8 cellular contexts compared by ENCODE assay signal in the genomic region with DNA sequence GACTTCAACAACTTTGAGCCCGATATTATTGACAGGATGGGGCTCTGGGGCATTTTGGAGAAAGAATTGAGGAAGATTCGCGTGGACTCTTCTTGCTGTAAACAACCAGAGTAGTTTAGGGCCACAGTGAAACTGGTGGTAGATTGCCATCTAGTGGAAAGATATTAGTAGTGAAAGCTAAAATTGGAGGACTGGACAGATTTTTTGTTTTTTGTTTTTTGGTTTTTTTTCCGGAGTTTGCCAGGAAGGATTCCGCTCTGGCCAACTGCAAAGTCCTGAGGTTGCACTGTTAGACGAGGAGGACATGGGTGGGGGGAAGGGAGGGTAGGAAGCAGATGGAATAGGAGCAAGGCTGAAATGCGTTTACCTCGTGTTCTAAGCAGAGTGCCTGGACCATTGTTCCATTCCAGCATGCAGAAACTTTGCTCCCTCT. TPM values are rescaled to one million over a fixed set of nuclear protein-coding genes. Genes with fewer than 3 reads are reported as not detected.
DNase-seq lines count a peak whose midpoint lies in the region; ATAC-seq and TF ChIP-seq lines count a peak whose summit lies in the region.

No MANE protein-coding gene starts in this region.

- H3K36me3 Mint-ChIP-seq in activated naive CD4-positive, alpha-beta T cell treated with anti-CD3 and anti-CD28 coated beads, Interleukin-2, amount 10 ng/mL, durations not matched to agents 7 days and 5 days, result no peaks in the 10 kb centered on the region
- H3K36me3 Mint-ChIP-seq in T-helper 1 cell treated with Interleukin-12 subunit alpha and Interleukin-12 subunit beta and Interleukin-4 antibody, amounts not matched to agents 30 μg/mL and 1 μg/mL, for 36 hours (ENCODE audit: low read depth), result no peaks in the 10 kb centered on the region
- H3K36me3 Mint-ChIP-seq in naive thymus-derived CD8-positive, alpha-beta T cell, result no peaks in the 10 kb centered on the region

- no peak overlapping the region for H3K27ac ChIP-seq in esophagus squamous epithelium

- H3K4me1 Mint-ChIP-seq in activated naive CD4-positive, alpha-beta T cell treated with anti-CD3 and anti-CD28 coated beads, Interleukin-2, amount 10 ng/mL, durations not matched to agents 7 days and 5 days, result peaks cover 4% of the 10 kb centered on the region
- H3K4me1 Mint-ChIP-seq in T-helper 1 cell treated with Interleukin-12 subunit alpha and Interleukin-12 subunit beta and Interleukin-4 antibody, amounts not matched to agents 30 μg/mL and 1 μg/mL, for 36 hours (ENCODE audit: low read depth), result peaks cover 2% of the 10 kb centered on the region
- H3K4me1 Mint-ChIP-seq in naive thymus-derived CD8-positive, alpha-beta T cell, result peaks cover 3 to 6% (median 5%) of the 10 kb centered on the region in 4 donors

- H3K4me3 Mint-ChIP-seq in activated naive CD4-positive, alpha-beta T cell treated with anti-CD3 and anti-CD28 coated beads, Interleukin-2, amount 10 ng/mL, durations not matched to agents 7 days and 5 days, result peak overlapping the region; percentile 7
- peak overlapping the region; percentile 12 for H3K4me3 Mint-ChIP-seq in T-helper 1 cell treated with Interleukin-12 subunit alpha and Interleukin-12 subunit beta and Interleukin-4 antibody, amounts not matched to agents 30 μg/mL and 1 μg/mL, for 36 hours
- peak overlapping the region in 7 of 10 donors; percentile 14 to 67 (median 51) for H3K4me3 Mint-ChIP-seq in naive thymus-derived CD8-positive, alpha-beta T cell

- H3K27me3 ChIP-seq in esophagus squamous epithelium, result no peaks in the 10 kb centered on the region

- peaks cover 9% of the 10 kb centered on the region for H3K27me3 Mint-ChIP-seq in activated naive CD4-positive, alpha-beta T cell treated with anti-CD3 and anti-CD28 coated beads, Interleukin-2, amount 10 ng/mL, durations not matched to agents 7 days and 5 days
- peaks cover 5% of the 10 kb centered on the region for H3K27me3 Mint-ChIP-seq in T-helper 1 cell treated with Interleukin-12 subunit alpha and Interleukin-12 subunit beta and Interleukin-4 antibody, amounts not matched to agents 30 μg/mL and 1 μg/mL, for 36 hours (ENCODE audit: low read depth)
- no peaks in the 10 kb centered on the region for H3K27me3 Mint-ChIP-seq in naive thymus-derived CD8-positive, alpha-beta T cell

- H3K9me3 ChIP-seq in esophagus squamous epithelium, result no peaks in the 10 kb centered on the region

- TF ChIP-seq CTCF in LNCaP clone FGC (IDR thresholded peaks at IDR 0.05; ENCODE audit: control insufficient read depth, extremely low read depth, insufficient read depth) (peak; percentile 70), esophagus squamous epithelium (IDR thresholded peaks at IDR 0.05) (peak; percentile 62 to 81 (median 68))

- CTCF ChIA-PET in activated naive CD4-positive, alpha-beta T cell treated with anti-CD3 and anti-CD28 coated beads, Interleukin-2, amount 10 ng/mL, durations not matched to agents 7 days and 5 days (lab: Charles Lee), result interaction anchor here (0.9 to 2.3 kb wide), 5 partner anchors 8 to 264 kb away, joined by 3 to 8 read pairs (median 5); no protein-coding TSS in a partner anchor

- no peak overlapping the region for H3K27ac Mint-ChIP-seq in activated naive CD4-positive, alpha-beta T cell treated with anti-CD3 and anti-CD28 coated beads, Interleukin-2, amount 10 ng/mL, durations not matched to agents 7 days and 5 days
- H3K27ac Mint-ChIP-seq in T-helper 1 cell treated with Interleukin-12 subunit alpha and Interleukin-12 subunit beta and Interleukin-4 antibody, amounts not matched to agents 30 μg/mL and 1 μg/mL, for 36 hours, result no peak overlapping the region
- H3K27ac Mint-ChIP-seq in naive thymus-derived CD8-positive, alpha-beta T cell, result peak overlapping the region in 3 of 10 donors; percentile 12 to 88 (median 22)

- TF ChIP-seq POLR2A in esophagus squamous epithelium (IDR thresholded peaks at IDR 0.05), result no peak

- peak; percentile 84 for ATAC-seq in GM21786 (IDR thresholded peaks at IDR 0.05; ENCODE audit: unreplicated experiment)
- peak; percentile 67 to 88 for ATAC-seq in naive thymus-derived CD8-positive, alpha-beta T cell

- no peaks in the 10 kb centered on the region for H3K9me3 Mint-ChIP-seq in activated naive CD4-positive, alpha-beta T cell treated with anti-CD3 and anti-CD28 coated beads, Interleukin-2, amount 10 ng/mL, durations not matched to agents 7 days and 5 days
- no peaks in the 10 kb centered on the region for H3K9me3 Mint-ChIP-seq in T-helper 1 cell treated with Interleukin-12 subunit alpha and Interleukin-12 subunit beta and Interleukin-4 antibody, amounts not matched to agents 30 μg/mL and 1 μg/mL, for 36 hours
- H3K9me3 Mint-ChIP-seq in naive thymus-derived CD8-positive, alpha-beta T cell, result no peaks in the 10 kb centered on the region

- POLR2A ChIA-PET in naive thymus-derived CD8-positive, alpha-beta T cell (lab: Charles Lee), result no interaction called here

- H3K36me3 ChIP-seq in esophagus squamous epithelium, result no peaks in the 10 kb centered on the region

- peak; percentile 28 for DNase-seq in activated naive CD4-positive, alpha-beta T cell treated with anti-CD3 and anti-CD28 coated beads, Interleukin-2, amount 10 ng/mL, durations not matched to agents 7 days and 5 days
- DNase-seq in activated naive CD4-positive, alpha-beta T cell treated with anti-CD3 and anti-CD28 coated beads, Interleukin-2, amount 50 U/mL, for 16 hours, result no peak
- peak; percentile 23 for DNase-seq in LNCaP clone FGC (ENCODE audit: low read depth)
- no peak for DNase-seq in esophagus squamous epithelium (lab: John Stamatoyannopoulos, UW)
- peak in 5 of 10 donors; percentile 29 to 68 (median 60) for DNase-seq in naive thymus-derived CD8-positive, alpha-beta T cell
- no peak for DNase-seq in activated effector memory CD4-positive, alpha-beta T cell treated with Interleukin-2 at 50 U/mL for 16 hours

- H3K4me3 ChIP-seq in LNCaP clone FGC (ENCODE audit: low read depth, low read length) (no peak overlapping the region), esophagus squamous epithelium (peak overlapping the region in 2 of 4 donors; percentile 4 to 48)

- peaks cover 0 to 13% (median 0%) of the 10 kb centered on the region in 3 donors for H3K4me1 ChIP-seq in esophagus squamous epithelium

- 3 to 5% methylated on average over 7 to 8 of the region's 8 CpGs for WGBS in esophagus squamous epithelium, 2 donors

- intact Hi-C loops in esophagus squamous epithelium (cut with DNase I), result no loop called here

RNA-seq across cellular contexts. Expression of a gene that starts 11.7 kb away (rescaled TPM):
- total RNA-seq in esophagus squamous epithelium, result not detected
- not detected for total RNA-seq in naive thymus-derived CD8-positive, alpha-beta T cell
- not detected for polyA plus RNA-seq in naive thymus-derived CD8-positive, alpha-beta T cell

RNA-seq across cellular contexts. Expression of a gene that starts 36.6 kb away (rescaled TPM):
- total RNA-seq in esophagus squamous epithelium, result 10 to 100 TPM; 29.2 to 59.3 (median 39.1) TPM
- total RNA-seq in naive thymus-derived CD8-positive, alpha-beta T cell, result 10 to 100 TPM; 11.9 to 12.9 TPM
- polyA plus RNA-seq in naive thymus-derived CD8-positive, alpha-beta T cell, result 1 to 10 TPM in 1 of 3 donors, under 1 TPM in 2; 0.45 to 3.0 (median 0.66) TPM

Comparison
In these comparisons a context has a peak if more than half of its experiments do, and no peak if none do; other contexts are left out.
1. DNase-seq: peak in activated naive CD4-positive, alpha-beta T cell treated with anti-CD3 and anti-CD28 coated beads, Interleukin-2, amount 10 ng/mL, durations not matched to agents 7 days and 5 days (single experiment) and LNCaP clone FGC (single experiment); none in activated naive CD4-positive, alpha-beta T cell treated with anti-CD3 and anti-CD28 coated beads, Interleukin-2, amount 50 U/mL, for 16 hours (single experiment), esophagus squamous epithelium (single experiment) and activated effector memory CD4-positive, alpha-beta T cell treated with Interleukin-2 at 50 U/mL for 16 hours (single experiment).
2. Peak in every context shown above with its lines, with median percentiles within 50 percentile points of each other: H3K4me3 Mint-ChIP-seq.